Comparison of ENCODE assay signal across 9 cellular contexts in genomic region chr12:54370218-54370730, GRCh38. TPM values are rescaled to one million over a fixed set of nuclear protein-coding genes. Genes with fewer than 3 reads are reported as not detected.
DNase-seq lines count a peak whose midpoint lies in the region; ATAC-seq and TF ChIP-seq lines count a peak whose summit lies in the region.
"Had no signal": no experiment of that assay in that cellular context is flagged by ENCODE, and none has a peak within 500 bp of the region (broad histone marks: within the 10 kb centered on the region; RNA-seq: fewer than 3 reads in every experiment).

No MANE protein-coding gene starts in this region.

- H3K4me1 ChIP-seq in neutrophil (ENCODE audit: control insufficient read depth in 1 of 2, insufficient read depth in 1 of 2, low read depth in 1 of 2, low read length in 1 of 2): peaks cover 53 to 59% of the 10 kb centered on the region in 2 experiments

- H3K27me3 Mint-ChIP-seq in activated CD4-positive, alpha-beta memory T cell treated with anti-CD3 and anti-CD28 coated beads for 36 hours: peaks cover 3% of the 10 kb centered on the region
- H3K27me3 Mint-ChIP-seq: naive B cell had no signal

- no peaks in the 10 kb centered on the region for H3K9me3 Mint-ChIP-seq in activated CD4-positive, alpha-beta memory T cell treated with anti-CD3 and anti-CD28 coated beads for 36 hours
- H3K9me3 Mint-ChIP-seq: naive B cell had no signal

- no peak overlapping the region for H3K27ac ChIP-seq in neutrophil

- CTCF ChIA-PET in activated CD4-positive, alpha-beta memory T cell treated with anti-CD3 and anti-CD28 coated beads for 36 hours (lab: Charles Lee): interaction anchor here (0.8 to 2.0 kb wide), 21 partner anchors 8 to 162 kb away, joined by 3 to 29 read pairs (median 5); partner anchors contain the start of genes COPZ1, NFE2 and ZNF385A

- H3K36me3 ChIP-seq in neutrophil: no peaks in the 10 kb centered on the region

- DNase-seq in C1 segment of cervical spinal cord (lab: John Stamatoyannopoulos, UW): peak in 12 of 14 donors; percentile 36 to 86 (median 64)
- DNase-seq in activated CD4-positive, alpha-beta memory T cell treated with anti-CD3 and anti-CD28 coated beads for 36 hours: peak; percentile 30
- peak; percentile 86 for DNase-seq in glomerular visceral epithelial cell (ENCODE audit: extremely low spot score)
- DNase-seq in GM19238 (ENCODE audit: insufficient read length, low spot score): no peak
- no peak for DNase-seq in DMS79 (lab: John Stamatoyannopoulos, UW)
- DNase-seq: naive B cell had no signal

- TF ChIP-seq CTCF in neutrophil (IDR thresholded peaks at IDR 0.05): peak; percentile 41

- ATAC-seq in HG02678 (IDR thresholded peaks at IDR 0.05; ENCODE audit: unreplicated experiment): peak; percentile 59
- no peak for ATAC-seq in HG03457 (IDR thresholded peaks at IDR 0.05; ENCODE audit: unreplicated experiment)

- no peaks in the 10 kb centered on the region for H3K9me3 ChIP-seq in neutrophil

- intact Hi-C loops in activated CD4-positive, alpha-beta memory T cell treated with anti-CD3 and anti-CD28 coated beads for 36 hours (cut with micrococcal nuclease): no loop called here

- peaks cover 27% of the 10 kb centered on the region for H3K4me1 Mint-ChIP-seq in activated CD4-positive, alpha-beta memory T cell treated with anti-CD3 and anti-CD28 coated beads for 36 hours (ENCODE audit: low read depth)

- no peaks in the 10 kb centered on the region for H3K36me3 Mint-ChIP-seq in activated CD4-positive, alpha-beta memory T cell treated with anti-CD3 and anti-CD28 coated beads for 36 hours
- H3K36me3 Mint-ChIP-seq: naive B cell had no signal

- POLR2A ChIA-PET in activated CD4-positive, alpha-beta memory T cell treated with anti-CD3 and anti-CD28 coated beads for 36 hours (lab: Charles Lee): interaction anchor here (0.9 kb wide), 1 partner anchor 83 kb away, joined by 3 read pairs; no protein-coding TSS in a partner anchor

- peak overlapping the region in 1 of 2 experiments; percentile 39 for H3K4me3 ChIP-seq in neutrophil (ENCODE audit: low read depth in 1 of 2, low read length in 1 of 2)

- H3K27me3 ChIP-seq in neutrophil: no peaks in the 10 kb centered on the region

- H3K4me3 Mint-ChIP-seq in activated CD4-positive, alpha-beta memory T cell treated with anti-CD3 and anti-CD28 coated beads for 36 hours: peak overlapping the region; percentile 36

- no peak overlapping the region for H3K27ac Mint-ChIP-seq in activated CD4-positive, alpha-beta memory T cell treated with anti-CD3 and anti-CD28 coated beads for 36 hours

RNA-seq across cellular contexts. Expression of gene GPR84, which starts 6.0 kb away (rescaled TPM):
- total RNA-seq in activated CD4-positive, alpha-beta memory T cell treated with anti-CD3 and anti-CD28 coated beads for 36 hours: 1 to 10 TPM; 2.4 to 2.6 TPM

RNA-seq across cellular contexts. Expression of gene ZNF385A, which starts 14.3 kb away (rescaled TPM):
- total RNA-seq in activated CD4-positive, alpha-beta memory T cell treated with anti-CD3 and anti-CD28 coated beads for 36 hours: 1 to 10 TPM; 1.3 TPM

RNA-seq across cellular contexts. Expression of gene COPZ1, which starts 45.3 kb away (rescaled TPM):
- 100 to 1,000 TPM in 1 of 2 experiments, 10 to 100 TPM in 1; 99.0 to 110 TPM for total RNA-seq in activated CD4-positive, alpha-beta memory T cell treated with anti-CD3 and anti-CD28 coated beads for 36 hours

RNA-seq across cellular contexts. Expression of gene ITGA5, which starts 48.8 kb away (rescaled TPM):
- total RNA-seq in activated CD4-positive, alpha-beta memory T cell treated with anti-CD3 and anti-CD28 coated beads for 36 hours: 10 to 100 TPM; 33.8 to 34.9 TPM

Comparison
In these comparisons a context has a peak if more than half of its experiments do, and no peak if none do; other contexts are left out.
1. DNase-seq: peak in C1 segment of cervical spinal cord (12 of 14), activated CD4-positive, alpha-beta memory T cell treated with anti-CD3 and anti-CD28 coated beads for 36 hours (single experiment) and glomerular visceral epithelial cell (single experiment); none in GM19238 (single experiment) and DMS79 (single experiment).